1 cellular context compared by ENCODE assay signal in genomic region chr2:127004893-127005600, GRCh38.
TF ChIP-seq lines count a peak whose summit lies in the region.

No MANE protein-coding gene starts in this region.

TF ChIP-seq in H1, 55 proteins besides CTCF, POLR2A, EP300 and RAD21:
- TF ChIP-seq CHD7 (IDR thresholded peaks at IDR 0.05; ENCODE audit: insufficient replicate concordance, low read length) = no peak
- no peak for TF ChIP-seq ZNF274 (IDR thresholded peaks at IDR 0.05; ENCODE audit: borderline replicate concordance, extremely low read depth, low read length)
- no peak for TF ChIP-seq SP1 (IDR thresholded peaks at IDR 0.05; ENCODE audit: low read depth, low read length)
- no peak for TF ChIP-seq SIRT6 (IDR thresholded peaks at IDR 0.05; ENCODE audit: low read length)
- no peak for TF ChIP-seq ASH2L (IDR thresholded peaks at IDR 0.05; ENCODE audit: low read length)
- TF ChIP-seq TAF1 (IDR thresholded peaks at IDR 0.05; ENCODE audit: low read depth, low read length) = no peak
- no peak for TF ChIP-seq CEBPB (IDR thresholded peaks at IDR 0.05; ENCODE audit: low read depth, low read length)
- no peak for TF ChIP-seq NRF1 (IDR thresholded peaks at IDR 0.05; ENCODE audit: low read depth, low read length)
- TF ChIP-seq SIX5 (IDR thresholded peaks at IDR 0.05; ENCODE audit: low read depth, low read length) = no peak
- TF ChIP-seq KDM1A (IDR thresholded peaks at IDR 0.05; ENCODE audit: borderline replicate concordance, low read length) = no peak
- no peak for TF ChIP-seq GTF2F1 (IDR thresholded peaks at IDR 0.05; ENCODE audit: borderline replicate concordance, low read depth, low read length)
- no peak for TF ChIP-seq CHD1 (IDR thresholded peaks at IDR 0.05; ENCODE audit: low read depth, low read length)
- TF ChIP-seq BRCA1 (IDR thresholded peaks at IDR 0.05; ENCODE audit: low read depth, low read length) = no peak
- TF ChIP-seq MAFK (IDR thresholded peaks at IDR 0.05; ENCODE audit: low read depth, low read length) = no peak
- TF ChIP-seq SUZ12 (IDR thresholded peaks at IDR 0.05; ENCODE audit: low read length) = no peak
- TF ChIP-seq SP4 (IDR thresholded peaks at IDR 0.05; ENCODE audit: low read length) = no peak
- no peak for TF ChIP-seq RXRA (IDR thresholded peaks at IDR 0.05; ENCODE audit: insufficient read depth, low read depth, low read length)
- no peak for TF ChIP-seq NANOG (IDR thresholded peaks at IDR 0.05; ENCODE audit: insufficient read depth, low read depth, low read length, poor library complexity, severe bottlenecking)
- no peak for TF ChIP-seq ATF2 (IDR thresholded peaks at IDR 0.05; ENCODE audit: low read length)
